ENCODE assay signal across 1 cellular context in genomic region chr5:56183507-56183906, GRCh38.
TF ChIP-seq lines count a peak whose summit lies in the region.

No MANE protein-coding gene starts in this region.

TF ChIP-seq in SK-N-SH, 30 proteins besides CTCF, POLR2A, EP300 and RAD21 (continued from another document):
- no peak for TF ChIP-seq REST (IDR thresholded peaks at IDR 0.05; ENCODE audit: low read depth, low read length)
- TF ChIP-seq POLR2AphosphoS5 (IDR thresholded peaks at IDR 0.05; ENCODE audit: low read depth, low read length): no peak
- TF ChIP-seq GABPA (IDR thresholded peaks at IDR 0.05; ENCODE audit: low read depth): no peak
- TF ChIP-seq NFIC (IDR thresholded peaks at IDR 0.05; ENCODE audit: borderline replicate concordance): peak; percentile 27; the same call in 1 of the 2 replicates
- peak; percentile 68 for TF ChIP-seq TCF12 (IDR thresholded peaks at IDR 0.05)
- TF ChIP-seq GATA2 (CRISPR knock-in tag; IDR thresholded peaks at IDR 0.05): no peak
- no peak for TF ChIP-seq MAX (IDR thresholded peaks at IDR 0.05; ENCODE audit: low read depth)
- no peak for TF ChIP-seq IRF3 (IDR thresholded peaks at IDR 0.05; ENCODE audit: low read depth, low read length)
- TF ChIP-seq USF2 (IDR thresholded peaks at IDR 0.05; ENCODE audit: borderline replicate concordance, low read depth, low read length): no peak
- no peak for TF ChIP-seq TAF1 (IDR thresholded peaks at IDR 0.05; ENCODE audit: borderline replicate concordance, low read depth, low read length)
- peak; percentile 50; the same call in 1 of the 2 replicates for TF ChIP-seq RXRA (IDR thresholded peaks at IDR 0.05; ENCODE audit: borderline replicate concordance, low read depth)
- no peak for TF ChIP-seq YY1 (IDR thresholded peaks at IDR 0.05; ENCODE audit: low read depth)
- TF ChIP-seq RFX5 (IDR thresholded peaks at IDR 0.05; ENCODE audit: low read length): no peak
- TF ChIP-seq FOXJ3 (CRISPR knock-in tag; IDR thresholded peaks at IDR 0.05): no peak
- TF ChIP-seq EZH2phosphoT487 (IDR thresholded peaks at IDR 0.05; ENCODE audit: borderline replicate concordance, low read depth): no peak
